ENCODE assay signal across 2 cellular contexts in the genomic region with DNA sequence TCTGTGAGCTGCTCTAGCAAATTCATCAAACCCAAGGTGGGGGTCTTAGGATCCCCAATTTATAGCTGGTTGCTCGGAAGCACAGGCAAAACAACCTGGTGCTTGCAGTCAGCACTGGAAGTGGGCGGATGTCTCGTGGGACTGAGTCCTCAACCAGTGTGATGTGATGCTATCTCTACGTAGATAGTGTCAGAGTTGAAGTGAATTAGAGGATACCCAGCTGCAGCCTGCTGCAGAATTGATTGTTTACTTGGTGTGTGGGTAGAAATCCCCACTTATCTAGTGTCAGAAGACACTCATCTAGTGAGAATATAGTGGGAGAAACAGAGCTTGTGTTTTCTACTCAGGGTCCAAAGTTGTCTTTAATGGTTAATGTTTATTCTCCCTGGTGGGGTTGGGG.
TF ChIP-seq lines count a peak whose summit lies in the region.

No MANE protein-coding gene starts in this region.

TF ChIP-seq in IMR-90, 13 proteins besides CTCF, POLR2A, EP300 and RAD21:
- no peak for TF ChIP-seq NFE2L2 (IDR thresholded peaks at IDR 0.05; ENCODE audit: low read depth, low read length)
- TF ChIP-seq CEBPB (IDR thresholded peaks at IDR 0.05; ENCODE audit: low read depth, low read length), result no peak
- TF ChIP-seq, protein P1, sequence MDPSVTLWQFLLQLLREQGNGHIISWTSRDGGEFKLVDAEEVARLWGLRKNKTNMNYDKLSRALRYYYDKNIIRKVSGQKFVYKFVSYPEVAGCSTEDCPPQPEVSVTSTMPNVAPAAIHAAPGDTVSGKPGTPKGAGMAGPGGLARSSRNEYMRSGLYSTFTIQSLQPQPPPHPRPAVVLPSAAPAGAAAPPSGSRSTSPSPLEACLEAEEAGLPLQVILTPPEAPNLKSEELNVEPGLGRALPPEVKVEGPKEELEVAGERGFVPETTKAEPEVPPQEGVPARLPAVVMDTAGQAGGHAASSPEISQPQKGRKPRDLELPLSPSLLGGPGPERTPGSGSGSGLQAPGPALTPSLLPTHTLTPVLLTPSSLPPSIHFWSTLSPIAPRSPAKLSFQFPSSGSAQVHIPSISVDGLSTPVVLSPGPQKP (IDR thresholded peaks at IDR 0.05; ENCODE audit: borderline replicate concordance, low read depth, low read length), result no peak
- no peak for TF ChIP-seq SMC3 (IDR thresholded peaks at IDR 0.05; ENCODE audit: low read depth, low read length)
- TF ChIP-seq MAFK (IDR thresholded peaks at IDR 0.05; ENCODE audit: low read depth, low read length), result no peak
- no peak for TF ChIP-seq RFX5 (IDR thresholded peaks at IDR 0.05; ENCODE audit: low read depth, low read length)
- TF ChIP-seq MAZ (IDR thresholded peaks at IDR 0.05; ENCODE audit: borderline replicate concordance, low read depth, low read length), result no peak
- no peak for TF ChIP-seq CHD1 (IDR thresholded peaks at IDR 0.05; ENCODE audit: low read depth, low read length)
- TF ChIP-seq BHLHE40 (IDR thresholded peaks at IDR 0.05; ENCODE audit: low read depth, low read length), result no peak
- TF ChIP-seq MXI1 (IDR thresholded peaks at IDR 0.05; ENCODE audit: borderline replicate concordance, low read depth, low read length), result no peak
- no peak for TF ChIP-seq FOS (IDR thresholded peaks at IDR 0.05; ENCODE audit: low read depth, low read length)
- TF ChIP-seq RCOR1 (IDR thresholded peaks at IDR 0.05; ENCODE audit: insufficient replicate concordance, low read length), result no peak
- TF ChIP-seq, protein P2, sequence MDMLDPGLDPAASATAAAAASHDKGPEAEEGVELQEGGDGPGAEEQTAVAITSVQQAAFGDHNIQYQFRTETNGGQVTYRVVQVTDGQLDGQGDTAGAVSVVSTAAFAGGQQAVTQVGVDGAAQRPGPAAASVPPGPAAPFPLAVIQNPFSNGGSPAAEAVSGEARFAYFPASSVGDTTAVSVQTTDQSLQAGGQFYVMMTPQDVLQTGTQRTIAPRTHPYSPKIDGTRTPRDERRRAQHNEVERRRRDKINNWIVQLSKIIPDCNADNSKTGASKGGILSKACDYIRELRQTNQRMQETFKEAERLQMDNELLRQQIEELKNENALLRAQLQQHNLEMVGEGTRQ (IDR thresholded peaks at IDR 0.05; ENCODE audit: low read depth, low read length), result no peak

TF ChIP-seq in GM12878, 131 proteins besides CTCF, POLR2A, EP300 and RAD21:
- TF ChIP-seq STAT1 (conservative IDR thresholded peaks at IDR 0.05) (no peak), TBL1XR1 (IDR thresholded peaks at IDR 0.05; ENCODE audit: low read depth, low read length) (no peak), TCF12 (IDR thresholded peaks at IDR 0.05; ENCODE audit: low read depth, low read length) (no peak), MTA2 (IDR thresholded peaks at IDR 0.05; ENCODE audit: low read depth) (peak; percentile 62; the same call in 1 of the 2 replicates), ZNF274 (IDR thresholded peaks at IDR 0.05; ENCODE audit: insufficient read depth, insufficient read length) (no peak), KDM1A (IDR thresholded peaks at IDR 0.05; ENCODE audit: borderline replicate concordance) (no peak), SUZ12 (IDR thresholded peaks at IDR 0.05; ENCODE audit: unreplicated experiment) (no peak), ZZZ3 (IDR thresholded peaks at IDR 0.05; ENCODE audit: control insufficient read depth, insufficient read length, low read depth) (no peak), ZBED1 (IDR thresholded peaks at IDR 0.05; ENCODE audit: borderline replicate concordance) (no peak), MEF2B (IDR thresholded peaks at IDR 0.05; ENCODE audit: partially characterized antibody, poor library complexity, severe bottlenecking) (peak; percentile 68), RBBP5 (conservative IDR thresholded peaks at IDR 0.05) (no peak), PAX5 (IDR thresholded peaks at IDR 0.05; ENCODE audit: borderline replicate concordance, low read depth, low read length) (no peak)
- TF ChIP-seq, protein P3, sequence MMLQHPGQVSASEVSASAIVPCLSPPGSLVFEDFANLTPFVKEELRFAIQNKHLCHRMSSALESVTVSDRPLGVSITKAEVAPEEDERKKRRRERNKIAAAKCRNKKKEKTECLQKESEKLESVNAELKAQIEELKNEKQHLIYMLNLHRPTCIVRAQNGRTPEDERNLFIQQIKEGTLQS (IDR thresholded peaks at IDR 0.05; ENCODE audit: borderline replicate concordance, extremely low read depth, low read depth, low read length), result no peak
- TF ChIP-seq, protein P4, sequence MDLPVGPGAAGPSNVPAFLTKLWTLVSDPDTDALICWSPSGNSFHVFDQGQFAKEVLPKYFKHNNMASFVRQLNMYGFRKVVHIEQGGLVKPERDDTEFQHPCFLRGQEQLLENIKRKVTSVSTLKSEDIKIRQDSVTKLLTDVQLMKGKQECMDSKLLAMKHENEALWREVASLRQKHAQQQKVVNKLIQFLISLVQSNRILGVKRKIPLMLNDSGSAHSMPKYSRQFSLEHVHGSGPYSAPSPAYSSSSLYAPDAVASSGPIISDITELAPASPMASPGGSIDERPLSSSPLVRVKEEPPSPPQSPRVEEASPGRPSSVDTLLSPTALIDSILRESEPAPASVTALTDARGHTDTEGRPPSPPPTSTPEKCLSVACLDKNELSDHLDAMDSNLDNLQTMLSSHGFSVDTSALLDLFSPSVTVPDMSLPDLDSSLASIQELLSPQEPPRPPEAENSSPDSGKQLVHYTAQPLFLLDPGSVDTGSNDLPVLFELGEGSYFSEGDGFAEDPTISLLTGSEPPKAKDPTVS (IDR thresholded peaks at IDR 0.05; ENCODE audit: low read depth, low read length), result no peak
- TF ChIP-seq, protein P5, sequence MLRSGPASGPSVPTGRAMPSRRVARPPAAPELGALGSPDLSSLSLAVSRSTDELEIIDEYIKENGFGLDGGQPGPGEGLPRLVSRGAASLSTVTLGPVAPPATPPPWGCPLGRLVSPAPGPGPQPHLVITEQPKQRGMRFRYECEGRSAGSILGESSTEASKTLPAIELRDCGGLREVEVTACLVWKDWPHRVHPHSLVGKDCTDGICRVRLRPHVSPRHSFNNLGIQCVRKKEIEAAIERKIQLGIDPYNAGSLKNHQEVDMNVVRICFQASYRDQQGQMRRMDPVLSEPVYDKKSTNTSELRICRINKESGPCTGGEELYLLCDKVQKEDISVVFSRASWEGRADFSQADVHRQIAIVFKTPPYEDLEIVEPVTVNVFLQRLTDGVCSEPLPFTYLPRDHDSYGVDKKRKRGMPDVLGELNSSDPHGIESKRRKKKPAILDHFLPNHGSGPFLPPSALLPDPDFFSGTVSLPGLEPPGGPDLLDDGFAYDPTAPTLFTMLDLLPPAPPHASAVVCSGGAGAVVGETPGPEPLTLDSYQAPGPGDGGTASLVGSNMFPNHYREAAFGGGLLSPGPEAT (IDR thresholded peaks at IDR 0.05; ENCODE audit: low read depth), result 0 out of 2 replicates have a peak, but pooled peaks have one; percentile 27
- TF ChIP-seq, protein P6, sequence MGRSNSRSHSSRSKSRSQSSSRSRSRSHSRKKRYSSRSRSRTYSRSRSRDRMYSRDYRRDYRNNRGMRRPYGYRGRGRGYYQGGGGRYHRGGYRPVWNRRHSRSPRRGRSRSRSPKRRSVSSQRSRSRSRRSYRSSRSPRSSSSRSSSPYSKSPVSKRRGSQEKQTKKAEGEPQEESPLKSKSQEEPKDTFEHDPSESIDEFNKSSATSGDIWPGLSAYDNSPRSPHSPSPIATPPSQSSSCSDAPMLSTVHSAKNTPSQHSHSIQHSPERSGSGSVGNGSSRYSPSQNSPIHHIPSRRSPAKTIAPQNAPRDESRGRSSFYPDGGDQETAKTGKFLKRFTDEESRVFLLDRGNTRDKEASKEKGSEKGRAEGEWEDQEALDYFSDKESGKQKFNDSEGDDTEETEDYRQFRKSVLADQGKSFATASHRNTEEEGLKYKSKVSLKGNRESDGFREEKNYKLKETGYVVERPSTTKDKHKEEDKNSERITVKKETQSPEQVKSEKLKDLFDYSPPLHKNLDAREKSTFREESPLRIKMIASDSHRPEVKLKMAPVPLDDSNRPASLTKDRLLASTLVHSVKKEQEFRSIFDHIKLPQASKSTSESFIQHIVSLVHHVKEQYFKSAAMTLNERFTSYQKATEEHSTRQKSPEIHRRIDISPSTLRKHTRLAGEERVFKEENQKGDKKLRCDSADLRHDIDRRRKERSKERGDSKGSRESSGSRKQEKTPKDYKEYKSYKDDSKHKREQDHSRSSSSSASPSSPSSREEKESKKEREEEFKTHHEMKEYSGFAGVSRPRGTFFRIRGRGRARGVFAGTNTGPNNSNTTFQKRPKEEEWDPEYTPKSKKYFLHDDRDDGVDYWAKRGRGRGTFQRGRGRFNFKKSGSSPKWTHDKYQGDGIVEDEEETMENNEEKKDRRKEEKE (IDR thresholded peaks at IDR 0.05), result no peak
- TF ChIP-seq, protein P7, sequence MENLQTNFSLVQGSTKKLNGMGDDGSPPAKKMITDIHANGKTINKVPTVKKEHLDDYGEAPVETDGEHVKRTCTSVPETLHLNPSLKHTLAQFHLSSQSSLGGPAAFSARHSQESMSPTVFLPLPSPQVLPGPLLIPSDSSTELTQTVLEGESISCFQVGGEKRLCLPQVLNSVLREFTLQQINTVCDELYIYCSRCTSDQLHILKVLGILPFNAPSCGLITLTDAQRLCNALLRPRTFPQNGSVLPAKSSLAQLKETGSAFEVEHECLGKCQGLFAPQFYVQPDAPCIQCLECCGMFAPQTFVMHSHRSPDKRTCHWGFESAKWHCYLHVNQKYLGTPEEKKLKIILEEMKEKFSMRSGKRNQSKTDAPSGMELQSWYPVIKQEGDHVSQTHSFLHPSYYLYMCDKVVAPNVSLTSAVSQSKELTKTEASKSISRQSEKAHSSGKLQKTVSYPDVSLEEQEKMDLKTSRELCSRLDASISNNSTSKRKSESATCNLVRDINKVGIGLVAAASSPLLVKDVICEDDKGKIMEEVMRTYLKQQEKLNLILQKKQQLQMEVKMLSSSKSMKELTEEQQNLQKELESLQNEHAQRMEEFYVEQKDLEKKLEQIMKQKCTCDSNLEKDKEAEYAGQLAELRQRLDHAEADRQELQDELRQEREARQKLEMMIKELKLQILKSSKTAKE (IDR thresholded peaks at IDR 0.05; ENCODE audit: low read depth, poor library complexity, severe bottlenecking), result no peak
